17 cellular contexts compared by ENCODE assay signal in genomic region chr14:100711493-100711892, GRCh38. TPM values are rescaled to one million over a fixed set of nuclear protein-coding genes. Genes with fewer than 3 reads are reported as not detected.
A peak's percentile ranks its signal among the peaks of the same experiment; 100 is the strongest.
DNase-seq lines count a peak whose midpoint lies in the region; ATAC-seq, FAIRE-seq and TF ChIP-seq lines count a peak whose summit lies in the region.
"Had no signal": no experiment of that assay in that cellular context is flagged by ENCODE, and none has a peak within 500 bp of the region (broad histone marks: within the 10 kb centered on the region; RNA-seq: fewer than 3 reads in every experiment).

No MANE protein-coding gene starts in this region.

- FAIRE-seq in HTR-8/SVneo (lab: Jason Lieb, UNC), result no peak
- FAIRE-seq: GM12891 had no signal

- H2AFZ ChIP-seq in neuronal stem cell (ENCODE audit: low read length), result peak overlapping the region; percentile 76

- peaks cover 1% of the 10 kb centered on the region for H3K79me1 ChIP-seq in neuronal stem cell (ENCODE audit: low read depth, low read length)

- peaks cover 0 to 7% (median 4%) of the 10 kb centered on the region in 4 donors for H3K4me1 Mint-ChIP-seq in naive thymus-derived CD8-positive, alpha-beta T cell

- peak overlapping the region; percentile 94 for H3K18ac ChIP-seq in neuronal stem cell (ENCODE audit: low read length)

- no peak overlapping the region for H3K27ac Mint-ChIP-seq in naive thymus-derived CD8-positive, alpha-beta T cell
- H3K27ac Mint-ChIP-seq: T-helper 17 cell had no signal

- H3K36me3 ChIP-seq in neuronal stem cell (replicated peaks in 1 of 2; ENCODE audit: control insufficient read depth in 2 of 2, insufficient read depth in 2 of 2, low read length in 2 of 2) (peaks cover 0 to 1% of the 10 kb centered on the region in 2 donors), sigmoid colon (no peaks in the 10 kb centered on the region)

- peak overlapping the region; percentile 34 for H4K91ac ChIP-seq in neuronal stem cell (ENCODE audit: low read depth, low read length, poor library complexity)

- peaks cover 0 to 9% (median 0%) of the 10 kb centered on the region in 9 donors for H3K9me3 Mint-ChIP-seq in naive thymus-derived CD8-positive, alpha-beta T cell

- ATAC-seq in HG02852 (IDR thresholded peaks at IDR 0.05; ENCODE audit: unreplicated experiment), result no peak
- ATAC-seq in naive thymus-derived CD8-positive, alpha-beta T cell, result no peak
- ATAC-seq: T-helper 17 cell had no signal

- H3K27me3 Mint-ChIP-seq in naive thymus-derived CD8-positive, alpha-beta T cell, result peaks cover 14 to 45% (median 36%) of the 10 kb centered on the region in 5 donors

- WGBS in neuronal stem cell (ENCODE audit: extremely low coverage in 2 of 2, insufficient read length in 2 of 2, insufficient replicate concordance in 1 of 2), 2 donors, result no CpG with 5 or more reads among the region's 12 CpGs
- WGBS in sigmoid colon, 2 donors, result 71 to 88% methylated on average over 12 of the region's 12 CpGs

- H3K27me3 ChIP-seq in HL-60 (ENCODE audit: insufficient read depth, poor library complexity, severe bottlenecking), result no peaks in the 10 kb centered on the region
- H3K27me3 ChIP-seq in neuronal stem cell (ENCODE audit: control insufficient read depth in 3 of 3, insufficient read depth in 3 of 3, low read depth in 1 of 3, low read length in 3 of 3), result peaks cover 0 to 31% (median 0%) of the 10 kb centered on the region in 3 experiments
- no peaks in the 10 kb centered on the region for H3K27me3 ChIP-seq in sigmoid colon

- H3K27ac ChIP-seq in HL-60 (replicated peaks) (peak overlapping the region; percentile 72), neuronal stem cell (replicated peaks; ENCODE audit: low read length) (no peak overlapping the region), sigmoid colon (no peak overlapping the region)
- H3K27ac ChIP-seq: skin epidermis had no signal

- intact Hi-C loops in sigmoid colon (cut with DNase I), result no loop called here

- H3K4me3 ChIP-seq in HL-60 (replicated peaks; ENCODE audit: insufficient read depth, low read length), result no peak overlapping the region
- no peak overlapping the region for H3K4me3 ChIP-seq in neuronal stem cell (ENCODE audit: low read length in 2 of 2)
- no peak overlapping the region for H3K4me3 ChIP-seq in sigmoid colon
- H3K4me3 ChIP-seq: skin epidermis had no signal

- H2AK5ac ChIP-seq in neuronal stem cell (ENCODE audit: low read depth, low read length), result peak overlapping the region; percentile 99

- peak overlapping the region; percentile 21 for H3K23ac ChIP-seq in neuronal stem cell (ENCODE audit: low read depth, low read length, poor library complexity)

- H3K4me2 ChIP-seq in neuronal stem cell (ENCODE audit: insufficient read depth, low read length, poor library complexity, severe bottlenecking), result no peak overlapping the region

- peaks cover 7 to 10% of the 10 kb centered on the region in 2 donors for H3K9me3 ChIP-seq in neuronal stem cell (replicated peaks in 1 of 2; ENCODE audit: control insufficient read depth in 2 of 2, insufficient read depth in 1 of 2, low read depth in 1 of 2, low read length in 2 of 2)
- no peaks in the 10 kb centered on the region for H3K9me3 ChIP-seq in sigmoid colon

- H2BK15ac ChIP-seq in neuronal stem cell (ENCODE audit: low read length), result peak overlapping the region; percentile 99

- H4K8ac ChIP-seq in neuronal stem cell (ENCODE audit: low read depth, low read length), result no peak overlapping the region

- peak overlapping the region; percentile 84 for H2BK5ac ChIP-seq in neuronal stem cell (ENCODE audit: low read length)

- peak overlapping the region; percentile 47 for H3K14ac ChIP-seq in neuronal stem cell (ENCODE audit: low read length)

- no peaks in the 10 kb centered on the region for H3K36me3 Mint-ChIP-seq in naive thymus-derived CD8-positive, alpha-beta T cell

- peaks cover 29 to 30% of the 10 kb centered on the region in 2 donors for H3K4me1 ChIP-seq in neuronal stem cell (ENCODE audit: control insufficient read depth in 2 of 2, insufficient read depth in 1 of 2, low read depth in 1 of 2, low read length in 2 of 2)
- peaks cover 0 to 20% (median 19%) of the 10 kb centered on the region in 4 donors for H3K4me1 ChIP-seq in sigmoid colon

- no peak for TF ChIP-seq EP300 in sigmoid colon (IDR thresholded peaks at IDR 0.05)

- H2BK120ac ChIP-seq in neuronal stem cell (ENCODE audit: low read depth, low read length), result peak overlapping the region; percentile 93

- POLR2A ChIA-PET in naive thymus-derived CD8-positive, alpha-beta T cell (lab: Charles Lee), result no interaction called here

- no peak for TF ChIP-seq CTCF in HL-60 (IDR thresholded peaks at IDR 0.05; ENCODE audit: insufficient read depth, low read length)
- no peak for TF ChIP-seq CTCF in sigmoid colon (IDR thresholded peaks at IDR 0.05)

- DNase-seq in HL-60 (ENCODE audit: low read depth in 1 of 2, low spot score in 1 of 2), result peak; percentile 49 to 82
- DNase-seq in NOMO-1 treated with DMSO at 0.1 percent for 48 hours (lab: John Stamatoyannopoulos, UW; ENCODE audit: unreplicated experiment), result peak; percentile 58
- DNase-seq in dermis blood vessel endothelial cell, result peak; percentile 37
- DNase-seq in neuronal stem cell (ENCODE audit: low spot score), result no peak
- DNase-seq in HTR-8/SVneo (ENCODE audit: insufficient read length, low spot score), result no peak
- DNase-seq in naive thymus-derived CD8-positive, alpha-beta T cell, result no peak
- DNase-seq in sigmoid colon, result no peak
- DNase-seq: Calu3; GDM1; NK-92 treated with Interleukin-12 subunit alpha and Interleukin-12 subunit beta, amount 100 ng/mL, for 24 hours; stimulated activated CD4-positive, alpha-beta T cell treated with anti-CD3 and anti-CD28 coated beads, Interleukin-4, amount 100 ng/mL, for 4 hours; stimulated activated CD8-positive, alpha-beta memory T cell treated with anti-CD3 and anti-CD28 coated beads, Interleukin-4, amount 100 ng/mL, for 48 hours; T-helper 17 cell had no signal

- H2BK12ac ChIP-seq in neuronal stem cell (ENCODE audit: low read length), result peak overlapping the region; percentile 98

- TF ChIP-seq POLR2A in sigmoid colon (IDR thresholded peaks at IDR 0.05), result no peak

- H3K9ac ChIP-seq in neuronal stem cell (ENCODE audit: low read depth, low read length, poor library complexity), result peak overlapping the region; percentile 5

- no peak overlapping the region for H3K4me3 Mint-ChIP-seq in naive thymus-derived CD8-positive, alpha-beta T cell
- H3K4me3 Mint-ChIP-seq: T-helper 17 cell had no signal

- H3K4ac ChIP-seq in neuronal stem cell (ENCODE audit: low read length), result no peak overlapping the region

RNA-seq across cellular contexts. Expression of gene DLK1, which starts 15.2 kb away (rescaled TPM):
- total RNA-seq in dermis blood vessel endothelial cell (not detected in 2 replicates), sigmoid colon (under 1 TPM in 1 of 4 donors, not detected in 3; 0.36 TPM)
- polyA plus RNA-seq in neuronal stem cell (2013, experiment 1 of 2), result 6,496 TPM
- 6,408 TPM for polyA plus RNA-seq in neuronal stem cell (2013, experiment 2 of 2)
- total RNA-seq in naive thymus-derived CD8-positive, alpha-beta T cell, result not detected
- not detected for polyA plus RNA-seq in naive thymus-derived CD8-positive, alpha-beta T cell
- 1 to 10 TPM in 1 of 3 donors, under 1 TPM in 1, not detected in 1; 0.46 to 1.2 TPM for polyA plus RNA-seq in sigmoid colon
- total RNA-seq: Calu3, mononuclear cell had no signal

Comparison
In these comparisons a context has a peak if more than half of its experiments do, and no peak if none do; other contexts are left out.
1. DNase-seq: peak in HL-60 (2 of 2), NOMO-1 treated with DMSO at 0.1 percent for 48 hours (single experiment) and dermis blood vessel endothelial cell (single experiment); none in neuronal stem cell (single experiment), HTR-8/SVneo (single experiment), naive thymus-derived CD8-positive, alpha-beta T cell (0 of 10) and sigmoid colon (single experiment).